16 cellular contexts compared by ENCODE assay signal in the genomic region with DNA sequence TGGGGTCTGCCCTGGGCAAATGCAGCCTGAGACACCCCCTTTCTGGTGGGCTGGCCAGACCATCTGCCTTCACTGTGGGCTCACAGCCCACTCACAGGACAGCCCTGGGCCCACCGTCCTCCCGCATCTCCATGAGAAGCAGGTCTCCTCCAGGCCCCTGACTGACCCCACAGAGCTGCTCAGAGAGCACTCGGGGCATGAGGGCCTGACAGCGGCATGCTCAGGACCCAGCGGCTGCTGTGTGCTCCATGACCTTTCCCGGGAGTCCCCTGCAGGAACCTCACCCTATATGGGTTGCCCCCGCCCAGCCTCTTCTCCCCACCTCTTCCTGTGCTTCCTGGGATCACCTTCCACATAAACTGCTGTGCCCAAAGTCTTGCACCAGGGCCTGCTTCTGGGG.
DNase-seq lines count a peak whose midpoint lies in the region; ATAC-seq, FAIRE-seq and TF ChIP-seq lines count a peak whose summit lies in the region.
"Had no signal": no experiment of that assay in that cellular context is flagged by ENCODE, and none has a peak within 500 bp of the region (broad histone marks: within the 10 kb centered on the region; RNA-seq: fewer than 3 reads in every experiment).

No MANE protein-coding gene starts in this region.

- H4K20me1 ChIP-seq in HepG2 (ENCODE audit: insufficient read depth, low read length): no peaks in the 10 kb centered on the region

- intact Hi-C loops in HepG2 (cut with micrococcal nuclease; ENCODE audit: unreplicated experiment) (no loop called here), right lobe of liver (cut with DNase I) (no loop called here), CD14-positive monocyte (cut with micrococcal nuclease) (no loop called here)
- intact Hi-C loops in dendritic cell treated with granulocyte-macrophage colony-stimulating factor and Interleukin-4, amounts not matched to agents 40 ng/mL and 50 ng/mL, for 4 days (cut with micrococcal nuclease): no loop called here

- no peak for TF ChIP-seq RAD21 in HepG2 (CRISPR knock-in tag; IDR thresholded peaks at IDR 0.05)

- H3K4me3 ChIP-seq in HepG2 (replicated peaks in 1 of 3; ENCODE audit: insufficient read depth in 1 of 3, low read depth in 2 of 3, low read length in 3 of 3): no peak overlapping the region
- no peak overlapping the region for H3K4me3 ChIP-seq in right lobe of liver
- H3K4me3 ChIP-seq in neuronal stem cell (ENCODE audit: low read length in 2 of 2): no peak overlapping the region
- H3K4me3 ChIP-seq: GM23338 had no signal

- in situ Hi-C loops in HepG2 (cut with HindIII; ENCODE audit: extremely low pct_ligation_motif_present, low pct_unique_long_range_greater_than_20kb): loop anchor here (5.0 kb wide), 1 partner anchor 131 kb away; no protein-coding TSS in a partner anchor

- 0% methylated on average over 5 of the region's 7 CpGs for WGBS in HepG2 (ENCODE audit: low lambda C conversion rate)
- WGBS in right lobe of liver (ENCODE audit: insufficient coverage, low coverage, low lambda C conversion rate, missing lambda C conversion rate): 43% methylated on average over 1 of the region's 7 CpGs
- no CpG with 5 or more reads among the region's 7 CpGs for WGBS in neuronal stem cell (ENCODE audit: extremely low coverage in 2 of 2, insufficient read length in 2 of 2, insufficient replicate concordance in 1 of 2), 2 donors

- peak overlapping the region; percentile 41 for H3K27ac Mint-ChIP-seq in dendritic cell treated with granulocyte-macrophage colony-stimulating factor and Interleukin-4, amounts not matched to agents 40 ng/mL and 50 ng/mL, for 4 days
- H3K27ac Mint-ChIP-seq in CD14-positive monocyte: no peak overlapping the region
- H3K27ac Mint-ChIP-seq: B cell; CD8-positive, alpha-beta T cell; GM23338; HFFc6 had no signal

- no peaks in the 10 kb centered on the region for H3K36me3 ChIP-seq in HepG2 (replicated peaks in 1 of 2; ENCODE audit: control insufficient read depth in 1 of 2, insufficient read depth in 2 of 2, low read length in 2 of 2)
- no peaks in the 10 kb centered on the region for H3K36me3 ChIP-seq in right lobe of liver
- no peaks in the 10 kb centered on the region for H3K36me3 ChIP-seq in neuronal stem cell (replicated peaks in 1 of 2; ENCODE audit: control insufficient read depth in 2 of 2, insufficient read depth in 2 of 2, low read length in 2 of 2)

- no peaks in the 10 kb centered on the region for H3K79me1 ChIP-seq in neuronal stem cell (ENCODE audit: low read depth, low read length)

- BruUV-seq in HepG2 (replicated peaks; lab: Mats Ljungman, UMichigan): no TSS peak

- no peak overlapping the region for H4K8ac ChIP-seq in neuronal stem cell (ENCODE audit: low read depth, low read length)

- H3K4me1 Mint-ChIP-seq in dendritic cell treated with granulocyte-macrophage colony-stimulating factor and Interleukin-4, amounts not matched to agents 40 ng/mL and 50 ng/mL, for 4 days (ENCODE audit: low read depth): peaks cover 19% of the 10 kb centered on the region
- H3K4me1 Mint-ChIP-seq in CD14-positive monocyte: peaks cover 28% of the 10 kb centered on the region
- H3K4me1 Mint-ChIP-seq: B cell had no signal

- no peak overlapping the region for H3K4me2 ChIP-seq in HepG2 (ENCODE audit: low read depth, low read length)
- H3K4me2 ChIP-seq in neuronal stem cell (ENCODE audit: insufficient read depth, low read length, poor library complexity, severe bottlenecking): no peak overlapping the region
- H3K4me2 ChIP-seq: GM23338 had no signal

- no peaks in the 10 kb centered on the region for H3K4me1 ChIP-seq in HepG2 (ENCODE audit: insufficient read depth, low read length)
- no peaks in the 10 kb centered on the region for H3K4me1 ChIP-seq in right lobe of liver
- peaks cover 0 to 3% of the 10 kb centered on the region in 2 donors for H3K4me1 ChIP-seq in neuronal stem cell (ENCODE audit: control insufficient read depth in 2 of 2, insufficient read depth in 1 of 2, low read depth in 1 of 2, low read length in 2 of 2)

- H4K91ac ChIP-seq in neuronal stem cell (ENCODE audit: low read depth, low read length, poor library complexity): no peak overlapping the region

- no peak overlapping the region for H3K9ac ChIP-seq in HepG2 (ENCODE audit: insufficient read depth, low read depth, low read length)
- H3K9ac ChIP-seq in neuronal stem cell (ENCODE audit: low read depth, low read length, poor library complexity): no peak overlapping the region

- no peak overlapping the region for H2BK15ac ChIP-seq in neuronal stem cell (ENCODE audit: low read length)

- H3K4me3 Mint-ChIP-seq in dendritic cell treated with granulocyte-macrophage colony-stimulating factor and Interleukin-4, amounts not matched to agents 40 ng/mL and 50 ng/mL, for 4 days: no peak overlapping the region
- no peak overlapping the region for H3K4me3 Mint-ChIP-seq in CD14-positive monocyte
- H3K4me3 Mint-ChIP-seq: B cell; CD8-positive, alpha-beta T cell; GM23338; HFFc6 had no signal

- no peaks in the 10 kb centered on the region for H3K36me3 Mint-ChIP-seq in dendritic cell treated with granulocyte-macrophage colony-stimulating factor and Interleukin-4, amounts not matched to agents 40 ng/mL and 50 ng/mL, for 4 days (ENCODE audit: low read depth)
- H3K36me3 Mint-ChIP-seq in CD14-positive monocyte: no peaks in the 10 kb centered on the region
- H3K36me3 Mint-ChIP-seq: CD8-positive, alpha-beta T cell had no signal

- H3K9me3 ChIP-seq in HepG2 (ENCODE audit: low read length) (no peaks in the 10 kb centered on the region), right lobe of liver (no peaks in the 10 kb centered on the region), neuronal stem cell (replicated peaks in 1 of 2; ENCODE audit: control insufficient read depth in 2 of 2, insufficient read depth in 1 of 2, low read depth in 1 of 2, low read length in 2 of 2) (no peaks in the 10 kb centered on the region)

- no peak for FAIRE-seq in HepG2 (lab: Jason Lieb, UNC)

- H3K27me3 ChIP-seq in HepG2 (ENCODE audit: control insufficient read depth in 1 of 2, insufficient read depth in 2 of 2, low read length in 2 of 2): peaks cover 2 to 9% of the 10 kb centered on the region in 2 experiments; a peak in 2 of 5 replicates
- H3K27me3 ChIP-seq in right lobe of liver: no peaks in the 10 kb centered on the region
- no peaks in the 10 kb centered on the region for H3K27me3 ChIP-seq in neuronal stem cell (ENCODE audit: control insufficient read depth in 3 of 3, insufficient read depth in 3 of 3, low read depth in 1 of 3, low read length in 3 of 3)

- H2BK12ac ChIP-seq in neuronal stem cell (ENCODE audit: low read length): no peak overlapping the region

- H3K14ac ChIP-seq in neuronal stem cell (ENCODE audit: low read length): no peak overlapping the region

- no peaks in the 10 kb centered on the region for H3K79me2 ChIP-seq in HepG2 (ENCODE audit: insufficient read depth, low read length)

- TF ChIP-seq EP300 in HepG2 (IDR thresholded peaks at IDR 0.05; ENCODE audit: low read depth in 2 of 2, low read length in 2 of 2): no peak
- TF ChIP-seq EP300 in HepG2 (CRISPR knock-in tag; IDR thresholded peaks at IDR 0.05; ENCODE audit: borderline replicate concordance): no peak

- no peak overlapping the region for H3K27ac ChIP-seq in HepG2 (ENCODE audit: extremely low read length, insufficient read depth, low read length)
- H3K27ac ChIP-seq in right lobe of liver: no peak overlapping the region
- H3K27ac ChIP-seq in neuronal stem cell (replicated peaks; ENCODE audit: low read length): no peak overlapping the region

- TF ChIP-seq CTCF in HepG2 (CRISPR knock-in tag; IDR thresholded peaks at IDR 0.05): no peak
- no peak for TF ChIP-seq CTCF in right lobe of liver (IDR thresholded peaks at IDR 0.05)
- no peak for TF ChIP-seq CTCF in CD14-positive monocyte (IDR thresholded peaks at IDR 0.05)

- ATAC-seq in HepG2: no peak
- no peak for ATAC-seq in right lobe of liver
- ATAC-seq in HG03354 (IDR thresholded peaks at IDR 0.05; ENCODE audit: poor library complexity, severe bottlenecking, unreplicated experiment): no peak
- ATAC-seq: CD8-positive, alpha-beta T cell; GM23338; HCT116 had no signal

- no peak overlapping the region for H2BK120ac ChIP-seq in neuronal stem cell (ENCODE audit: low read depth, low read length)

- no peak overlapping the region for H3K4ac ChIP-seq in neuronal stem cell (ENCODE audit: low read length)

- no peak for TF ChIP-seq POLR2A in HepG2 (IDR thresholded peaks at IDR 0.05; ENCODE audit: insufficient read depth in 1 of 2, low read depth in 2 of 2, low read length in 2 of 2)
- TF ChIP-seq POLR2A in right lobe of liver (IDR thresholded peaks at IDR 0.05): no peak

- POLR2A ChIA-PET in HepG2 (lab: Yijun Ruan, JAX): no interaction called here

- no peak for DNase-seq in HepG2 (ENCODE audit: low spot score)
- no peak for DNase-seq in right lobe of liver
- DNase-seq in neuronal stem cell (ENCODE audit: low spot score): no peak
- no peak for DNase-seq in CD14-positive monocyte (ENCODE audit: low spot score)
- DNase-seq in C1 segment of cervical spinal cord (lab: John Stamatoyannopoulos, UW): no peak
- DNase-seq: Calu3; CD8-positive, alpha-beta T cell; DMS79 treated with DMSO at 0.1 percent for 48 hours; GF-D8; H7; HFFc6 had no signal

- H3K23ac ChIP-seq in neuronal stem cell (ENCODE audit: low read depth, low read length, poor library complexity): no peak overlapping the region

- H3K18ac ChIP-seq in neuronal stem cell (ENCODE audit: low read length): peak overlapping the region; percentile 36

- peak overlapping the region; percentile 13 for H2AK5ac ChIP-seq in neuronal stem cell (ENCODE audit: low read depth, low read length)

- no peak overlapping the region for H2AFZ ChIP-seq in HepG2 (ENCODE audit: low read length)
- H2AFZ ChIP-seq in neuronal stem cell (ENCODE audit: low read length): no peak overlapping the region
- H2AFZ ChIP-seq: GM23338 had no signal

- H3K27me3 Mint-ChIP-seq in dendritic cell treated with granulocyte-macrophage colony-stimulating factor and Interleukin-4, amounts not matched to agents 40 ng/mL and 50 ng/mL, for 4 days: no peaks in the 10 kb centered on the region
- peaks cover 0 to 3% (median 3%) of the 10 kb centered on the region in 3 donors for H3K27me3 Mint-ChIP-seq in CD14-positive monocyte (ENCODE audit: low read depth in 3 of 3)
- H3K27me3 Mint-ChIP-seq: B cell had no signal

- CTCF ChIA-PET in HepG2 (lab: Yijun Ruan, JAX; ENCODE audit: low intra/inter-chr PET ratio, low total read pairs): no interaction called here

- no peaks in the 10 kb centered on the region for H3K9me3 Mint-ChIP-seq in dendritic cell treated with granulocyte-macrophage colony-stimulating factor and Interleukin-4, amounts not matched to agents 40 ng/mL and 50 ng/mL, for 4 days
- H3K9me3 Mint-ChIP-seq in CD14-positive monocyte: peaks cover 0 to 2% (median 0%) of the 10 kb centered on the region in 7 donors
- H3K9me3 Mint-ChIP-seq: CD8-positive, alpha-beta T cell; GM23338; HFFc6 had no signal

- H2BK5ac ChIP-seq in neuronal stem cell (ENCODE audit: low read length): no peak overlapping the region

TF ChIP-seq in HepG2, 621 proteins besides CTCF, POLR2A, EP300 and RAD21 (continues in another document):
- TF ChIP-seq KLF15 (CRISPR knock-in tag; IDR thresholded peaks at IDR 0.05; ENCODE audit: borderline replicate concordance) (no peak), GTF2F1 (IDR thresholded peaks at IDR 0.05; ENCODE audit: low read length) (no peak)
